In genomic region chrX:20531667-20532066, GRCh38 we compare ENCODE assay signal across 20 cellular contexts.
"Had no signal": no experiment of that assay in that cellular context is flagged by ENCODE, and none has a peak within 500 bp of the region (broad histone marks: within the 10 kb centered on the region; RNA-seq: fewer than 3 reads in every experiment).

No MANE protein-coding gene starts in this region.

- H3K4me3 ChIP-seq: cardiac muscle cell, heart left ventricle, mucosa of descending colon, right lobe of liver, skin epidermis, suprapubic skin, tibial nerve had no signal

- H3K36me3 ChIP-seq: cardiac muscle cell, heart left ventricle, right lobe of liver, suprapubic skin, tibial nerve had no signal

- ATAC-seq: activated naive CD4-positive, alpha-beta T cell treated with anti-CD3 and anti-CD28 coated beads, Interleukin-2, amount 50 U/mL, for 72 hours; heart left ventricle; left cardiac atrium; mucosa of descending colon; stimulated activated effector memory CD8-positive, alpha-beta T cell treated with anti-CD3 and anti-CD28 coated beads, Interleukin-12 subunit alpha, Interleukin-12 subunit beta, amount 100 ng/mL, for 72 hours; stimulated activated naive CD8-positive, alpha-beta T cell treated with anti-CD3 and anti-CD28 coated beads, Interleukin-15, amount 100 ng/mL, for 72 hours had no signal

- H3K4me1 ChIP-seq: right lobe of liver, suprapubic skin, tibial nerve had no signal

- H3K27me3 ChIP-seq: cardiac muscle cell, suprapubic skin had no signal

- FAIRE-seq: endometrium, islet of Langerhans, urothelium cell line had no signal

- DNase-seq: activated gamma-delta T cell treated with Interleukin-2 at 50 U/mL for 16 hours; activated T-cell treated with anti-CD3 and anti-CD28 coated beads, Interleukin-2, amount 50 U/mL, for 1 hour; effector CD4-positive, alpha-beta T cell; heart left ventricle; left cardiac atrium; mucosa of descending colon; nucleus accumbens; right lobe of liver; stimulated activated CD4-positive, alpha-beta T cell treated with anti-CD3 and anti-CD28 coated beads, Interleukin-1b, Interleukin-23, amount 100 ng/mL, for 48 hours; stimulated activated naive CD8-positive, alpha-beta T cell treated with anti-CD3 and anti-CD28 coated beads, Interleukin-15, amount 100 ng/mL, for 72 hours; T-helper 9 cell had no signal

- H3K9me3 ChIP-seq: heart left ventricle, mucosa of descending colon, right lobe of liver, suprapubic skin, tibial nerve had no signal

- H3K27ac ChIP-seq: cardiac muscle cell, heart left ventricle, right lobe of liver, skin epidermis, suprapubic skin, tibial nerve had no signal
